In the genomic region with DNA sequence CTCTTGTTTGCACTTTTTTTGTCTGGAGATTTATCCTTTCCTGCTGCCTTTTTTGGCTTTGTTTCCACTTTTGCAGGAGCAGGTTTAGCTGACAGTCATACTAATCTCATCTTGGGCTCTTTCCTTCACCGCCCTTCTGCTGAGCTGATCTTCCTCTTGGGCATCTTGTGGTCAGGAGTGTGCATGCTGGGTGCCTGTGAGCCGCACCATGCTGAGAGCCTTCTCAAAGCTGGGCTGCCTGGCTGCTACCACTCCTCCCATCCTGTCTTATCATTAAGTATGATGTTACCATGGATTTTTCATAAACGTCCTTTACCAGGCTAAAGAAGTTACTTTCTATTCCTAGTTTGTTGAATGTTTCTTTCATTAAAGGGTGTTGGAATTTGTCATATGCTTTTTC, we compare ENCODE assay signal across 17 cellular contexts. TPM values are rescaled to one million over a fixed set of nuclear protein-coding genes. Genes with fewer than 3 reads are reported as not detected.
DNase-seq lines count a peak whose midpoint lies in the region; ATAC-seq and TF ChIP-seq lines count a peak whose summit lies in the region.
"Had no signal": no experiment of that assay in that cellular context is flagged by ENCODE, and none has a peak within 500 bp of the region (broad histone marks: within the 10 kb centered on the region; RNA-seq: fewer than 3 reads in every experiment).

No MANE protein-coding gene starts in this region.

- intact Hi-C loops in heart left ventricle (cut with DNase I): loop anchor here in 1 of 10 donors (10.0 kb wide), 1 partner anchor 73 kb away; no protein-coding TSS in a partner anchor
- intact Hi-C loops in activated T-helper 2 cell treated with anti-CD3 and anti-CD28 coated beads, Interferon-gamma antibody, Interleukin-2, Interleukin-4, amounts not matched to agents 10 μg/mL and 5 μg/mL and 100 μg/mL, durations not matched to agents 14 hours and 24 hours and 36 hours (cut with micrococcal nuclease): no loop called here

- DNase-seq in KBM-7 (peak; percentile 58), iPS-NIHi7 (ENCODE audit: extremely low spot score) (peak; percentile 9), DMS79 (lab: John Stamatoyannopoulos, UW) (no peak), heart left ventricle (no peak), globus pallidus (ENCODE audit: low spot score) (no peak)
- DNase-seq in activated naive CD8-positive, alpha-beta T cell treated with anti-CD3 and anti-CD28 coated beads, Interleukin-2, amount 50 U/mL, for 24 hours: no peak
- DNase-seq in activated T-helper 2 cell treated with anti-CD3 and anti-CD28 coated beads, Interferon-gamma antibody, Interleukin-2, Interleukin-4, amounts not matched to agents 10 μg/mL and 5 μg/mL and 100 μg/mL, durations not matched to agents 14 hours and 24 hours and 36 hours (ENCODE audit: low spot score): no peak
- DNase-seq: activated naive CD4-positive, alpha-beta T cell treated with anti-CD3 and anti-CD28 coated beads, Interleukin-2, amount 50 U/mL, for 16 hours; caudate nucleus; foreskin fibroblast; natural killer cell; NCI-H2029; NCI-H524 treated with DMSO at 0.1 percent for 48 hours; PC-9; uterus had no signal

- H3K4me3 ChIP-seq in heart left ventricle: no peak overlapping the region
- H3K4me3 ChIP-seq: PC-9, uterus had no signal

- H3K27me3 ChIP-seq in heart left ventricle: no peaks in the 10 kb centered on the region
- H3K27me3 ChIP-seq: uterus had no signal

- 0 out of 2 replicates have a peak overlapping the region, but pooled peaks have one; percentile 31 for H3K27ac ChIP-seq in C4-2B
- no peak overlapping the region for H3K27ac ChIP-seq in heart left ventricle
- H3K27ac ChIP-seq: PC-9, uterus had no signal

- TF ChIP-seq POLR2A in heart left ventricle (IDR thresholded peaks at IDR 0.05): no peak

- ATAC-seq in activated naive CD8-positive, alpha-beta T cell treated with anti-CD3 and anti-CD28 coated beads, Interleukin-2, amount 50 U/mL, for 24 hours: no peak
- ATAC-seq in heart left ventricle: no peak
- ATAC-seq: activated CD4-positive, CD25-positive, alpha-beta regulatory T cell treated with anti-CD3 and anti-CD28 coated beads, Interleukin-2, amount 50 U/mL, for 24 hours; natural killer cell had no signal

- in situ Hi-C loops in KBM-7 (cut with MboI; ENCODE audit: low pct_unique_long_range_greater_than_20kb, low sequenced_read_pairs): no loop called here

- no peaks in the 10 kb centered on the region for H3K9me3 Mint-ChIP-seq in activated naive CD8-positive, alpha-beta T cell treated with anti-CD3 and anti-CD28 coated beads, Interleukin-2, amount 50 U/mL, for 24 hours
- H3K9me3 Mint-ChIP-seq in activated T-helper 2 cell treated with anti-CD3 and anti-CD28 coated beads, Interferon-gamma antibody, Interleukin-2, Interleukin-4, amounts not matched to agents 10 μg/mL and 5 μg/mL and 100 μg/mL, durations not matched to agents 14 hours and 24 hours and 36 hours: no peaks in the 10 kb centered on the region
- H3K9me3 Mint-ChIP-seq: natural killer cell had no signal

- H3K27ac Mint-ChIP-seq in activated naive CD8-positive, alpha-beta T cell treated with anti-CD3 and anti-CD28 coated beads, Interleukin-2, amount 50 U/mL, for 24 hours: peak overlapping the region; percentile 4
- H3K27ac Mint-ChIP-seq in activated T-helper 2 cell treated with anti-CD3 and anti-CD28 coated beads, Interferon-gamma antibody, Interleukin-2, Interleukin-4, amounts not matched to agents 10 μg/mL and 5 μg/mL and 100 μg/mL, durations not matched to agents 14 hours and 24 hours and 36 hours: no peak overlapping the region

- H3K4me3 Mint-ChIP-seq in activated naive CD8-positive, alpha-beta T cell treated with anti-CD3 and anti-CD28 coated beads, Interleukin-2, amount 50 U/mL, for 24 hours: no peak overlapping the region
- H3K4me3 Mint-ChIP-seq in activated T-helper 2 cell treated with anti-CD3 and anti-CD28 coated beads, Interferon-gamma antibody, Interleukin-2, Interleukin-4, amounts not matched to agents 10 μg/mL and 5 μg/mL and 100 μg/mL, durations not matched to agents 14 hours and 24 hours and 36 hours (ENCODE audit: low read depth): no peak overlapping the region
- H3K4me3 Mint-ChIP-seq: natural killer cell had no signal

- TF ChIP-seq CTCF in C4-2B (conservative IDR thresholded peaks at IDR 0.05) (no peak), heart left ventricle (IDR thresholded peaks at IDR 0.05) (no peak)

- H3K36me3 ChIP-seq in heart left ventricle: peaks cover 0 to 91% (median 79%) of the 10 kb centered on the region in 9 donors
- H3K36me3 ChIP-seq: uterus had no signal

- peaks cover 13% of the 10 kb centered on the region for H3K4me1 Mint-ChIP-seq in activated naive CD8-positive, alpha-beta T cell treated with anti-CD3 and anti-CD28 coated beads, Interleukin-2, amount 50 U/mL, for 24 hours
- H3K4me1 Mint-ChIP-seq in activated T-helper 2 cell treated with anti-CD3 and anti-CD28 coated beads, Interferon-gamma antibody, Interleukin-2, Interleukin-4, amounts not matched to agents 10 μg/mL and 5 μg/mL and 100 μg/mL, durations not matched to agents 14 hours and 24 hours and 36 hours (ENCODE audit: low read depth): peaks cover 19% of the 10 kb centered on the region

- 72 to 80% (median 79%) methylated on average over 3 of the region's 3 CpGs for WGBS in heart left ventricle, 4 donors

- H3K36me3 Mint-ChIP-seq in activated naive CD8-positive, alpha-beta T cell treated with anti-CD3 and anti-CD28 coated beads, Interleukin-2, amount 50 U/mL, for 24 hours (ENCODE audit: low read depth): peaks cover 66% of the 10 kb centered on the region
- H3K36me3 Mint-ChIP-seq in activated T-helper 2 cell treated with anti-CD3 and anti-CD28 coated beads, Interferon-gamma antibody, Interleukin-2, Interleukin-4, amounts not matched to agents 10 μg/mL and 5 μg/mL and 100 μg/mL, durations not matched to agents 14 hours and 24 hours and 36 hours (ENCODE audit: low read depth): peaks cover 70% of the 10 kb centered on the region

- H3K9me3 ChIP-seq in heart left ventricle: no peaks in the 10 kb centered on the region
- H3K9me3 ChIP-seq: uterus had no signal

- H3K27me3 Mint-ChIP-seq in activated naive CD8-positive, alpha-beta T cell treated with anti-CD3 and anti-CD28 coated beads, Interleukin-2, amount 50 U/mL, for 24 hours: no peaks in the 10 kb centered on the region
- no peaks in the 10 kb centered on the region for H3K27me3 Mint-ChIP-seq in activated T-helper 2 cell treated with anti-CD3 and anti-CD28 coated beads, Interferon-gamma antibody, Interleukin-2, Interleukin-4, amounts not matched to agents 10 μg/mL and 5 μg/mL and 100 μg/mL, durations not matched to agents 14 hours and 24 hours and 36 hours (ENCODE audit: low read depth)

- H3K4me1 ChIP-seq in heart left ventricle: peaks cover 0 to 13% (median 0%) of the 10 kb centered on the region in 12 donors
- H3K4me1 ChIP-seq: uterus had no signal

RNA-seq across cellular contexts. Expression of gene MCCC2, which starts 49.5 kb away (rescaled TPM):
- 100 to 1,000 TPM in 5 of 9 donors, 10 to 100 TPM in 4; 85.3 to 153 (median 106) TPM for total RNA-seq in heart left ventricle
- 10 to 100 TPM; 74.3 to 82.0 TPM for polyA plus RNA-seq in heart left ventricle
- total RNA-seq in activated T-helper 2 cell treated with anti-CD3 and anti-CD28 coated beads, Interferon-gamma antibody, Interleukin-2, Interleukin-4, amounts not matched to agents 10 μg/mL and 5 μg/mL and 100 μg/mL, durations not matched to agents 14 hours and 24 hours and 36 hours: 59.7 and 60.0 TPM in 2 replicates

Comparison
In these comparisons a context has a peak if more than half of its experiments do, and no peak if none do; other contexts are left out.
1. DNase-seq: peak in KBM-7 (single experiment) and iPS-NIHi7 (single experiment); none in activated naive CD8-positive, alpha-beta T cell treated with anti-CD3 and anti-CD28 coated beads, Interleukin-2, amount 50 U/mL, for 24 hours (single experiment), DMS79 (single experiment), heart left ventricle (0 of 5), activated T-helper 2 cell treated with anti-CD3 and anti-CD28 coated beads, Interferon-gamma antibody, Interleukin-2, Interleukin-4, amounts not matched to agents 10 μg/mL and 5 μg/mL and 100 μg/mL, durations not matched to agents 14 hours and 24 hours and 36 hours (single experiment) and globus pallidus (single experiment).